23 cellular contexts compared by ENCODE assay signal in the genomic region with DNA sequence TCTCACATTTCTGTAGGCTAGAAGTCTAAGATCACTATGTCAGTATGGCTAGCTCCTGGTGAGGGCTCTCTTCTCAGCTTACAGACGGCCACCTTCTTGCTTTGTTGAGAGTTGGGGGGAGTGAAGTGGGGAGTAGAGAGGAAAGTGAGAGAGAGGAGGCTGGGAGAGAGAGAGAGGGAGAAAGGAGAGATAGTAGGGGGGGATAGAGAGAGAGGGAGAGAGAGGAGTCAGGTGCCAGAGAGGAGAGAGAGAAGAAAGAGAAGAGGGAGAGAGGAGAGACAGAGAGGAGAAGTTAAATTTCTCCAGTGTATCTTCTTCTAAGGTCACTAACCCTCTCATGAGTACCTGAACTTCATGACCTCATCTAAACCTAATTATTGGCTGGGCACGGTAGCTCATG. TPM values are rescaled to one million over a fixed set of nuclear protein-coding genes. Genes with fewer than 3 reads are reported as not detected.
"Had no signal": no experiment of that assay in that cellular context is flagged by ENCODE, and none has a peak within 500 bp of the region (broad histone marks: within the 10 kb centered on the region; RNA-seq: fewer than 3 reads in every experiment).

No MANE protein-coding gene starts in this region.

- DNase-seq: activated CD4-positive, alpha-beta T cell treated with anti-CD3 and anti-CD28 coated beads for 1 hour; activated gamma-delta T cell; activated naive CD4-positive, alpha-beta T cell treated with anti-CD3 and anti-CD28 coated beads, Interleukin-2, amount 10 ng/mL, durations not matched to agents 7 days and 5 days; activated T-cell treated with anti-CD3 and anti-CD28 coated beads for 4 hours; colonic mucosa; endodermal cell; foreskin fibroblast; hippocampal formation; left cardiac atrium; occipital lobe; stimulated activated CD4-positive, alpha-beta T cell treated with anti-CD3 and anti-CD28 coated beads, Interleukin-1b, Interleukin-23, amount 100 ng/mL, for 48 hours; stimulated activated CD4-positive, alpha-beta T cell treated with anti-CD3 and anti-CD28 coated beads, Interleukin-4, amount 100 ng/mL, for 4 hours; stimulated activated CD8-positive, alpha-beta memory T cell treated with anti-CD3 and anti-CD28 coated beads, Interleukin-4, amount 100 ng/mL, for 48 hours; stimulated activated naive CD4-positive, alpha-beta T cell treated with Interleukin-2 at 50 U/mL for 16 hours had no signal

- H3K27me3 Mint-ChIP-seq: activated naive CD4-positive, alpha-beta T cell treated with anti-CD3 and anti-CD28 coated beads, Interleukin-2, amount 10 ng/mL, durations not matched to agents 7 days and 5 days; type B pancreatic cell had no signal

- ATAC-seq: esophagus mucosa, WTC11 had no signal

- H3K4me3 Mint-ChIP-seq: activated naive CD4-positive, alpha-beta T cell treated with anti-CD3 and anti-CD28 coated beads, Interleukin-2, amount 10 ng/mL, durations not matched to agents 7 days and 5 days; activated T-helper 1 cell treated with anti-CD3 and anti-CD28 coated beads, Interleukin-12 subunit alpha, Interleukin-12 subunit beta, Interleukin-2, Interleukin-4 antibody, amounts not matched to agents 30 ng/mL and 10 ng/mL and 1 ng/mL, durations not matched to agents 14 hours and 24 hours and 36 hours; endodermal cell; type B pancreatic cell; WTC11 had no signal

- H3K27ac ChIP-seq: colonic mucosa, vagina had no signal

- H3K9me3 Mint-ChIP-seq: activated naive CD4-positive, alpha-beta T cell treated with anti-CD3 and anti-CD28 coated beads, Interleukin-2, amount 10 ng/mL, durations not matched to agents 7 days and 5 days; activated T-helper 1 cell treated with anti-CD3 and anti-CD28 coated beads, Interleukin-12 subunit alpha, Interleukin-12 subunit beta, Interleukin-2, Interleukin-4 antibody, amounts not matched to agents 30 ng/mL and 10 ng/mL and 1 ng/mL, durations not matched to agents 14 hours and 24 hours and 36 hours; endodermal cell; type B pancreatic cell; WTC11 had no signal

- H3K9me3 ChIP-seq: colonic mucosa, right atrium auricular region, vagina had no signal

- H3K4me1 ChIP-seq: colonic mucosa, right atrium auricular region, vagina had no signal

- H3K27me3 ChIP-seq: colonic mucosa, right atrium auricular region, vagina had no signal

- H3K4me3 ChIP-seq: colonic mucosa, right atrium auricular region, smooth muscle cell, vagina had no signal

- H3K36me3 ChIP-seq: colonic mucosa had no signal

- H3K27ac Mint-ChIP-seq: activated naive CD4-positive, alpha-beta T cell treated with anti-CD3 and anti-CD28 coated beads, Interleukin-2, amount 10 ng/mL, durations not matched to agents 7 days and 5 days; activated T-helper 1 cell treated with anti-CD3 and anti-CD28 coated beads, Interleukin-12 subunit alpha, Interleukin-12 subunit beta, Interleukin-2, Interleukin-4 antibody, amounts not matched to agents 30 ng/mL and 10 ng/mL and 1 ng/mL, durations not matched to agents 14 hours and 24 hours and 36 hours; endodermal cell; WTC11 had no signal

RNA-seq across cellular contexts. Expression of a gene that starts 53.0 kb away (rescaled TPM):
- total RNA-seq: colonic mucosa, esophagus mucosa, pulmonary artery endothelial cell, right atrium auricular region, smooth muscle cell, subcutaneous adipose tissue, vagina had no signal
